ENCODE assay signal across 10 cellular contexts in the genomic region with DNA sequence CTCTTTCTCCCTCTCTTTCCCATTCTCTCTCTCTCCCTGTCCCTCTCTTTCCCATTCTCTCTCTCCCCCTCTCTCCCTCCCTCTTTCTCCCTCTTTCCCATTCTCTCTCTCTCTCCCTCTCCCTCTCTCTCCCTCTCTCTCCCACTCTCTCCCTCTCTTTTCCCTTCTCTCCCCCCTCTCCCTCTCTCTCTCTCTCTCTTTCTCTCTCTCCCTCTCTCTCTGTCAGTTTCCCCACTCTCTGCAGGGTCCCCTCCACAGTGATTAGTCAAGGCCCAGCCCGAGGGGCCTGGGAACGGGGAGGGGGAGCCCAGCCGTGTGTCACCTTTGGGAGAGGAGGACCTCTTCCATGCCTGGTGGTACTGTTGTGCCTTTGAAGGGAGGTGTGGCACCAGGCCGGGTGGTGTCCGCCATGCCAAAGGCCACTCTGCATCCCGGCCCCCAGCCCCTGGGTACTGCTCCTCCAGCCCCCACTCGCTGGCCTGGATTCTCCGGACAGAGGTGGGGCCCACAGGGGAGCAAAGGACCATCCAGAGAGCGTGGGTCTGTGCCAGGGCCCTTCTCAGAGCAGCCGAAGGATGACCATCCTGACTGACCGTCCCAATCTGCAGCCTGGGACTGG. TPM values are rescaled to one million over a fixed set of nuclear protein-coding genes. Genes with fewer than 3 reads are reported as not detected.
"Had no signal": no experiment of that assay in that cellular context is flagged by ENCODE, and none has a peak within 500 bp of the region (broad histone marks: within the 10 kb centered on the region; RNA-seq: fewer than 3 reads in every experiment).

No MANE protein-coding gene starts in this region.

- H3K27ac ChIP-seq: GM23248 had no signal

- H3K4me3 Mint-ChIP-seq: H9, HFFc6 had no signal

- H3K4me3 ChIP-seq: GM23248, K562 had no signal

- DNase-seq: GM23248, GOT3, H9, HCEC 1CT, HFFc6, KG1 had no signal

- H3K27ac Mint-ChIP-seq: HFFc6 had no signal

- H3K9ac ChIP-seq: GM23248 had no signal

- H2AFZ ChIP-seq: GM23248 had no signal

- FAIRE-seq: H54, HepG2, K562 had no signal

RNA-seq across cellular contexts. Expression of a gene that starts 25.4 kb away (rescaled TPM):
- total RNA-seq: GM23248, HepG2, HFFc6, HT-29 had no signal
- polyA plus RNA-seq: GM23248, HepG2, K562 had no signal

RNA-seq across cellular contexts. Expression of a gene that starts 28.1 kb away (rescaled TPM):
- total RNA-seq: GM23248, H9, HFFc6, HT-29 had no signal
- polyA plus RNA-seq: GM23248 had no signal
